20 cellular contexts compared by ENCODE assay signal in genomic region chr13:98890920-98891319, GRCh38.
DNase-seq lines count a peak whose midpoint lies in the region; ATAC-seq, FAIRE-seq and TF ChIP-seq lines count a peak whose summit lies in the region.
"Had no signal": no experiment of that assay in that cellular context is flagged by ENCODE, and none has a peak within 500 bp of the region (broad histone marks: within the 10 kb centered on the region; RNA-seq: fewer than 3 reads in every experiment).

No MANE protein-coding gene starts in this region.

- H3K36me3 ChIP-seq in PC-9 (ENCODE audit: low read depth) (peaks cover 8% of the 10 kb centered on the region), H1 (ENCODE audit: control insufficient read depth in 2 of 4, insufficient read depth in 4 of 4, low read length in 3 of 4) (no peaks in the 10 kb centered on the region), gastroesophageal sphincter (peaks cover 3 to 75% of the 10 kb centered on the region in 2 donors)
- H3K36me3 ChIP-seq: HAP-1, neural progenitor cell, thoracic aorta had no signal

- H4K91ac ChIP-seq in H9 (ENCODE audit: insufficient read length, low read depth, low read length) = no peak overlapping the region
- no peak overlapping the region for H4K91ac ChIP-seq in H1 (replicated peaks; ENCODE audit: insufficient read length, low read length)

- H3K23me2 ChIP-seq in H9 (ENCODE audit: insufficient read length, low read depth, low read length, poor library complexity, severe bottlenecking) (no peaks in the 10 kb centered on the region), H1 (ENCODE audit: low read depth, low read length) (no peaks in the 10 kb centered on the region)

- intact Hi-C loops in PC-9 (cut with micrococcal nuclease; ENCODE audit: unreplicated experiment) = loop anchor here (5.0 kb wide), 1 partner anchor 141 kb away; no protein-coding TSS in a partner anchor
- intact Hi-C loops in left colon (cut with DNase I, micrococcal nuclease) = no loop called here

- no peak overlapping the region for H3K4ac ChIP-seq in H9 (ENCODE audit: low read depth, low read length)
- no peak overlapping the region for H3K4ac ChIP-seq in H1 (replicated peaks; ENCODE audit: insufficient read length, low read depth, low read length)

- no peak overlapping the region for H3K4me2 ChIP-seq in H9 (ENCODE audit: insufficient read depth, insufficient read length, low read length)
- H3K4me2 ChIP-seq in PC-9 = no peak overlapping the region
- no peak overlapping the region for H3K4me2 ChIP-seq in H1 (ENCODE audit: insufficient read depth in 1 of 2, low read depth in 2 of 2, low read length in 2 of 2)
- H3K4me2 ChIP-seq: neural progenitor cell had no signal

- H2BK12ac ChIP-seq in H9 (ENCODE audit: insufficient read length, low read depth, low read length) = no peak overlapping the region
- no peak overlapping the region; the same call in 1 of the 2 replicates for H2BK12ac ChIP-seq in H1 (ENCODE audit: low read depth, low read length)

- H3K4me1 Mint-ChIP-seq in H9 (peaks cover 40% of the 10 kb centered on the region in 2 experiments), mesothelial cell of epicardium (peaks cover 41% of the 10 kb centered on the region)

- H3K36me3 Mint-ChIP-seq in H9 (ENCODE audit: insufficient read depth in 1 of 3, low read depth in 3 of 3) (no peaks in the 10 kb centered on the region), mesothelial cell of epicardium (peaks cover under 1% of the 10 kb centered on the region)
- H3K36me3 Mint-ChIP-seq: neural progenitor cell had no signal

- H3K27ac Mint-ChIP-seq in H9 (peak overlapping the region in 1 of 3 experiments; percentile 90; a peak in 5 of 7 replicates), mesothelial cell of epicardium (peak overlapping the region; percentile 36)
- H3K27ac Mint-ChIP-seq: activated naive CD4-positive, alpha-beta T cell treated with anti-CD3 and anti-CD28 coated beads, Interleukin-2, amount 10 ng/mL, durations not matched to agents 7 days and 5 days; neural progenitor cell had no signal

- BruUV-seq in PC-9 (replicated peaks; lab: Mats Ljungman, UMichigan) = no TSS peak

- H2AK5ac ChIP-seq in H9 (ENCODE audit: insufficient read length, low read length) = no peak overlapping the region
- no peak overlapping the region for H2AK5ac ChIP-seq in H1 (ENCODE audit: low read depth, low read length)

- no peak overlapping the region for H2AFZ ChIP-seq in H9 (ENCODE audit: low read length)
- H2AFZ ChIP-seq in PC-9 = no peak overlapping the region
- H2AFZ ChIP-seq in H1 (ENCODE audit: low read length) = no peak overlapping the region
- H2AFZ ChIP-seq: neural progenitor cell had no signal

- H3K79me2 ChIP-seq in H9 (ENCODE audit: insufficient read depth, low read length) (no peaks in the 10 kb centered on the region), PC-9 (ENCODE audit: low read depth) (no peaks in the 10 kb centered on the region), H1 (ENCODE audit: control insufficient read depth in 1 of 2, insufficient read depth in 2 of 2, low read length in 2 of 2) (no peaks in the 10 kb centered on the region)

- TF ChIP-seq EP300 in H1 (IDR thresholded peaks at IDR 0.05; ENCODE audit: borderline replicate concordance in 1 of 2, low read depth in 2 of 2, low read length in 2 of 2) = no peak
- TF ChIP-seq EP300 in gastroesophageal sphincter (IDR thresholded peaks at IDR 0.05) = no peak

- no peak overlapping the region for H3K27ac ChIP-seq in H9 (ENCODE audit: insufficient read length, low read depth, low read length)
- H3K27ac ChIP-seq in PC-9 = 0 out of 2 replicates have a peak overlapping the region, but pooled peaks have one; percentile 55
- no peak overlapping the region for H3K27ac ChIP-seq in H1 (ENCODE audit: low read depth, low read length)
- H3K27ac ChIP-seq in gastroesophageal sphincter = no peak overlapping the region
- H3K27ac ChIP-seq: left lung, neural progenitor cell, thoracic aorta, WERI-Rb-1 had no signal

- DNase-seq in H9 (peak; percentile 57), PC-9 (no peak), H1 (ENCODE audit: low read depth in 1 of 2, low spot score in 2 of 2) (no peak), mesothelial cell of epicardium (ENCODE audit: low spot score in 2 of 2, unreplicated experiment in 2 of 2) (no peak), OCI-M2 (lab: John Stamatoyannopoulos, UW; ENCODE audit: unreplicated experiment) (no peak), left colon (no peak)
- DNase-seq: activated naive CD4-positive, alpha-beta T cell treated with anti-CD3 and anti-CD28 coated beads, Interleukin-2, amount 10 ng/mL, durations not matched to agents 7 days and 5 days; effector memory CD4-positive, alpha-beta T cell; left lung; MM.1S; NCI-H1436; NCI-H510A treated with DMSO at 0.1 percent for 48 hours; WERI-Rb-1 had no signal

- TF ChIP-seq CTCF in H9 (conservative IDR thresholded peaks at IDR 0.05) = no peak
- TF ChIP-seq CTCF in PC-9 (conservative IDR thresholded peaks at IDR 0.05) = no peak
- TF ChIP-seq CTCF in H1 (IDR thresholded peaks at IDR 0.05; ENCODE audit: control extremely low read depth in 1 of 3, insufficient read depth in 1 of 3, low read depth in 1 of 3, low read length in 3 of 3) = no peak
- TF ChIP-seq CTCF in mesothelial cell of epicardium (IDR thresholded peaks at IDR 0.05; ENCODE audit: unreplicated experiment) = no peak
- no peak for TF ChIP-seq CTCF in gastroesophageal sphincter (IDR thresholded peaks at IDR 0.05)

- H3K56ac ChIP-seq in H9 (ENCODE audit: insufficient read length, low read depth, low read length) (no peak overlapping the region), H1 (replicated peaks; ENCODE audit: insufficient read length, low read depth, low read length) (no peak overlapping the region)

- ATAC-seq in left colon (no peak), gastroesophageal sphincter (no peak)

- H4K8ac ChIP-seq in H9 (replicated peaks; ENCODE audit: insufficient read length, low read depth, low read length) = no peak overlapping the region
- no peak overlapping the region for H4K8ac ChIP-seq in H1 (ENCODE audit: extremely low read depth, insufficient read depth, low read length)

- no peak overlapping the region for H3K9ac ChIP-seq in H9 (ENCODE audit: extremely low read depth, insufficient read length, low read length)
- H3K9ac ChIP-seq in H1 (replicated peaks in 1 of 4; ENCODE audit: extremely low read depth in 1 of 4, low read depth in 3 of 4, low read length in 3 of 4) = no peak overlapping the region
- H3K9ac ChIP-seq: neural progenitor cell had no signal

- FAIRE-seq in H1 (lab: Jason Lieb, UNC) = no peak
- FAIRE-seq: RCC 7860 had no signal

- no peaks in the 10 kb centered on the region for H3K79me1 ChIP-seq in H9 (ENCODE audit: insufficient read depth, low read depth, low read length, poor library complexity, severe bottlenecking)
- H3K79me1 ChIP-seq in H1 (ENCODE audit: low read depth, low read length) = no peaks in the 10 kb centered on the region

- H4K5ac ChIP-seq in H9 (ENCODE audit: insufficient read length, low read depth, low read length) (no peak overlapping the region), H1 (ENCODE audit: insufficient read length, low read depth, low read length) (no peak overlapping the region)

- H2BK120ac ChIP-seq in H9 (ENCODE audit: low read depth, low read length, poor library complexity, severe bottlenecking) = no peak overlapping the region
- no peak overlapping the region for H2BK120ac ChIP-seq in H1 (replicated peaks; ENCODE audit: low read depth, low read length)

- no peaks in the 10 kb centered on the region for H3K27me3 ChIP-seq in H9 (ENCODE audit: insufficient read depth, low read length)
- no peaks in the 10 kb centered on the region for H3K27me3 ChIP-seq in PC-9 (ENCODE audit: insufficient read depth, low read depth)
- H3K27me3 ChIP-seq in H1 (replicated peaks in 1 of 4; ENCODE audit: control insufficient read depth in 3 of 4, extremely low read depth in 1 of 4, insufficient read depth in 3 of 4, low read length in 3 of 4) = no peaks in the 10 kb centered on the region
- H3K27me3 ChIP-seq in gastroesophageal sphincter = no peaks in the 10 kb centered on the region
- H3K27me3 ChIP-seq: left lung, neural progenitor cell had no signal

- H2BK15ac ChIP-seq in H9 (ENCODE audit: low read depth, low read length) (no peak overlapping the region), H1 (ENCODE audit: low read length) (0 out of 2 replicates have a peak overlapping the region, but pooled peaks have one; percentile 4)

- H3K9me2 ChIP-seq in PC-9 (ENCODE audit: insufficient read depth) = no peaks in the 10 kb centered on the region

- H3T11ph ChIP-seq in H9 (ENCODE audit: low read length) = no peak overlapping the region

- peaks cover 23% of the 10 kb centered on the region; the same call in 1 of the 2 replicates for H3K4me1 ChIP-seq in H9 (ENCODE audit: insufficient read depth, low read length)
- H3K4me1 ChIP-seq in PC-9 (replicated peaks; ENCODE audit: insufficient read depth) = peaks cover 17% of the 10 kb centered on the region
- H3K4me1 ChIP-seq in H1 (replicated peaks in 1 of 4; ENCODE audit: control insufficient read depth in 3 of 4, insufficient read depth in 4 of 4, low read length in 3 of 4) = peaks cover 2 to 14% (median 9%) of the 10 kb centered on the region in 4 experiments; a peak in 6 of 7 replicates
- peaks cover 0 to 16% (median 4%) of the 10 kb centered on the region in 3 donors for H3K4me1 ChIP-seq in gastroesophageal sphincter

- no peak overlapping the region for H2BK5ac ChIP-seq in H9 (ENCODE audit: insufficient read length, low read length)
- H2BK5ac ChIP-seq in H1 (ENCODE audit: low read depth, low read length) = no peak overlapping the region

- H3K18ac ChIP-seq in H9 (ENCODE audit: insufficient read length, low read depth, low read length) = no peak overlapping the region
- H3K18ac ChIP-seq in H1 (ENCODE audit: extremely low read depth, low read length) = no peak overlapping the region

- CTCF ChIA-PET in PC-9 (lab: Charles Lee) (no interaction called here), H1 (lab: Charles Lee; ENCODE audit: partially characterized antibody) (interaction anchor here (0.8 to 2.9 kb wide), 3 partner anchors 9 to 93 kb away, joined by 3 to 8 read pairs (median 4); no protein-coding TSS in a partner anchor)

- peaks cover 15% of the 10 kb centered on the region for H3F3A ChIP-seq in PC-9 (ENCODE audit: insufficient read depth, low read depth)

- H2BK20ac ChIP-seq in H9 (ENCODE audit: low read depth, low read length, poor library complexity, severe bottlenecking) = no peak overlapping the region
- H2BK20ac ChIP-seq in H1 (ENCODE audit: low read length) = no peak overlapping the region

- TF ChIP-seq POLR2A in H1 (IDR thresholded peaks at IDR 0.05; ENCODE audit: control extremely low read depth in 1 of 2, low read depth in 2 of 2, low read length in 2 of 2) (no peak), gastroesophageal sphincter (IDR thresholded peaks at IDR 0.05) (no peak)

- H3K9me3 ChIP-seq in H9 (ENCODE audit: control insufficient read depth, low read depth, low read length) (no peaks in the 10 kb centered on the region), PC-9 (ENCODE audit: insufficient read depth, low read depth) (no peaks in the 10 kb centered on the region), H1 (ENCODE audit: insufficient read depth in 2 of 2, low read depth in 1 of 2, low read length in 1 of 2) (no peaks in the 10 kb centered on the region), gastroesophageal sphincter (no peaks in the 10 kb centered on the region)
- H3K9me3 ChIP-seq: HAP-1, left lung, thoracic aorta had no signal

- H3K23ac ChIP-seq in H9 (ENCODE audit: insufficient read length, low read depth, low read length) (no peak overlapping the region), H1 (ENCODE audit: insufficient read length) (no peak overlapping the region)

- WGBS in H9 (ENCODE audit: extremely low coverage, insufficient read length, low lambda C conversion rate) = no CpG with 5 or more reads among the region's 5 CpGs
- 81% methylated on average over 5 of the region's 5 CpGs; no CpG with 5 or more reads in 1 of the 2 experiments for WGBS in H1 (ENCODE audit: extremely low coverage in 1 of 2, insufficient coverage in 1 of 2, insufficient read length in 1 of 2, insufficient replicate concordance in 2 of 2, low coverage in 1 of 2, low lambda C conversion rate in 2 of 2, missing lambda C conversion rate in 1 of 2), 2 experiments
- 92 to 100% methylated on average over 2 to 3 of the region's 5 CpGs for WGBS in gastroesophageal sphincter (ENCODE audit: low coverage in 1 of 2), 2 donors

- H3K9me3 Mint-ChIP-seq in H9 = no peaks in the 10 kb centered on the region; a peak in 1 of 5 replicates
- no peaks in the 10 kb centered on the region for H3K9me3 Mint-ChIP-seq in mesothelial cell of epicardium
- H3K9me3 Mint-ChIP-seq: activated CD4-positive, alpha-beta memory T cell treated with anti-CD3 and anti-CD28 coated beads for 36 hours; activated naive CD4-positive, alpha-beta T cell treated with anti-CD3 and anti-CD28 coated beads, Interleukin-2, amount 10 ng/mL, durations not matched to agents 7 days and 5 days; neural progenitor cell; T-helper 1 cell treated with Interleukin-12 subunit alpha and Interleukin-12 subunit beta and Interleukin-4 antibody, amounts not matched to agents 30 μg/mL and 1 μg/mL, for 36 hours had no signal

- H3K27me3 Mint-ChIP-seq in H9 (ENCODE audit: low read depth) (no peaks in the 10 kb centered on the region), mesothelial cell of epicardium (ENCODE audit: low read depth) (no peaks in the 10 kb centered on the region)
- H3K27me3 Mint-ChIP-seq: activated CD4-positive, alpha-beta memory T cell treated with anti-CD3 and anti-CD28 coated beads for 36 hours; activated naive CD4-positive, alpha-beta T cell treated with anti-CD3 and anti-CD28 coated beads, Interleukin-2, amount 10 ng/mL, durations not matched to agents 7 days and 5 days had no signal

- no peaks in the 10 kb centered on the region for H4K20me1 ChIP-seq in H9 (ENCODE audit: control insufficient read depth, insufficient read depth, insufficient read length)
- no peaks in the 10 kb centered on the region; the same call in 1 of the 2 replicates for H4K20me1 ChIP-seq in PC-9 (ENCODE audit: insufficient read depth)
- H4K20me1 ChIP-seq in H1 (replicated peaks in 1 of 2; ENCODE audit: control insufficient read depth in 1 of 2, insufficient read depth in 2 of 2, low read length in 2 of 2) = no peaks in the 10 kb centered on the region

- H3K4me3 Mint-ChIP-seq in H9 (no peak overlapping the region; a peak in 1 of 5 replicates), mesothelial cell of epicardium (no peak overlapping the region)
- H3K4me3 Mint-ChIP-seq: activated CD4-positive, alpha-beta memory T cell treated with anti-CD3 and anti-CD28 coated beads for 36 hours; activated naive CD4-positive, alpha-beta T cell treated with anti-CD3 and anti-CD28 coated beads, Interleukin-2, amount 10 ng/mL, durations not matched to agents 7 days and 5 days; neural progenitor cell; T-helper 1 cell treated with Interleukin-12 subunit alpha and Interleukin-12 subunit beta and Interleukin-4 antibody, amounts not matched to agents 30 μg/mL and 1 μg/mL, for 36 hours had no signal

- POLR2A ChIA-PET in PC-9 (lab: Charles Lee; ENCODE audit: unreplicated experiment) = no interaction called here
- POLR2A ChIA-PET in H1 (lab: Charles Lee; ENCODE audit: partially characterized antibody) = no interaction called here

- H3K4me3 ChIP-seq in PC-9 (no peak overlapping the region), H1 (ENCODE audit: extremely low read depth in 1 of 4, insufficient read depth in 2 of 4, low read depth in 3 of 4, low read length in 4 of 4) (no peak overlapping the region), gastroesophageal sphincter (no peak overlapping the region)
- H3K4me3 ChIP-seq: HAP-1, left lung, neural progenitor cell, thoracic aorta had no signal

- TF ChIP-seq RAD21 in H1 (IDR thresholded peaks at IDR 0.05 in 1 of 2, conservative IDR thresholded peaks at IDR 0.05 in 1 of 2; ENCODE audit: low read depth in 2 of 2, low read length in 2 of 2) = no peak

- H3K14ac ChIP-seq in H9 (ENCODE audit: insufficient read depth, low read length) (no peak overlapping the region), H1 (ENCODE audit: insufficient read length) (no peak overlapping the region)
